Comparison of ENCODE assay signal across 27 cellular contexts in the genomic region with DNA sequence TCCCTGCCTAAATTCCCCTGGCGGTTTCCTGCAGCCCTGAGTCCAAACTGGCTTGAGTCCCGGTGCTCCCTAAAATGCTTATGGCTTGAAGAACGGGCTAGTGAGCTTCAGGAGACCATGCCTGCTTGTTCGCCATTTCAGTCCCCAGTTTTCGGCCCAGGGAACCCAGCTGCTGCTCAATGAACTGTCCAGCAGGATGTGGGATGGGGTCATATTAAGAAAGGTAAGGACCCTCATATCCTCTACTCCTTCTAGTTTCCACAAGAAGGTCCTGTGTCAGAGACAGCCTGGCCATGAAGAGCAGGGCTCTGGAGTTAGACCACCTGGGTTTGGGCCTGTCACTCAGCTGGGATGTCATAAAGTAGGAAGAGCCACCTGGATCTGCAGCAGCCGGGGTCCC.
"Had no signal": no experiment of that assay in that cellular context is flagged by ENCODE, and none has a peak within 500 bp of the region (broad histone marks: within the 10 kb centered on the region; RNA-seq: fewer than 3 reads in every experiment).

No MANE protein-coding gene starts in this region.

- H3K4me3 ChIP-seq: adrenal gland, cardiac muscle cell, left lung, lung, mucosa of descending colon, smooth muscle cell, suprapubic skin had no signal

- H3K4me1 ChIP-seq: left lung had no signal

- DNase-seq: activated CD4-positive, alpha-beta T cell treated with anti-CD3 and anti-CD28 coated beads for 36 hours; activated CD4-positive, alpha-beta T cell treated with anti-CD3 and anti-CD28 coated beads, Interleukin-2, amount 50 U/mL, for 4 hours; activated CD4-positive, CD25-positive, alpha-beta regulatory T cell; activated CD8-positive, alpha-beta memory T cell treated with anti-CD3 and anti-CD28 coated beads, Interleukin-2, amount 50 U/mL, for 4 hours; activated effector memory CD4-positive, alpha-beta T cell treated with anti-CD3 and anti-CD28 coated beads, Interleukin-2, amount 50 U/mL, for 16 hours; activated naive CD4-positive, alpha-beta T cell treated with anti-CD3 and anti-CD28 coated beads for 36 hours; activated naive CD8-positive, alpha-beta T cell treated with anti-CD3 and anti-CD28 coated beads for 36 hours; activated T-cell treated with anti-CD3 and anti-CD28 coated beads, Interleukin-2, amount 50 U/mL, for 1 hour; adrenal gland; aorta; cortex of kidney; effector memory CD8-positive, alpha-beta T cell; foreskin keratinocyte; left lung; mucosa of descending colon; stimulated activated CD4-positive, alpha-beta T cell treated with anti-CD3 and anti-CD28 coated beads, Interleukin-1b, Interleukin-23, amount 100 ng/mL, for 48 hours; stimulated activated CD4-positive, alpha-beta T cell treated with anti-CD3 and anti-CD28 coated beads, Interleukin-4, amount 100 ng/mL, for 4 hours; stimulated activated CD8-positive, alpha-beta memory T cell treated with anti-CD3 and anti-CD28 coated beads, Interleukin-4, amount 100 ng/mL, for 48 hours; stimulated activated naive CD8-positive, alpha-beta T cell treated with anti-CD3 and anti-CD28 coated beads, Interleukin-15, amount 100 ng/mL, for 72 hours; trophoblast cell had no signal

- ATAC-seq: activated CD4-positive, alpha-beta T cell treated with anti-CD3 and anti-CD28 coated beads for 36 hours; effector memory CD8-positive, alpha-beta T cell; foreskin keratinocyte; left lung; mucosa of descending colon; sciatic nerve; stimulated activated memory B cell treated with anti-CD40 and anti-IgM and Interleukin-4, amounts not matched to agents 10 μg/mL and 1 μg/mL and 100 μg/mL, for 72 hours; stimulated activated naive CD8-positive, alpha-beta T cell treated with anti-CD3 and anti-CD28 coated beads, Interleukin-15, amount 100 ng/mL, for 72 hours had no signal

- H3K4me2 ChIP-seq: smooth muscle cell had no signal

- H3K36me3 ChIP-seq: neutrophil had no signal

- H3K27me3 ChIP-seq: adrenal gland, cardiac muscle cell, foreskin keratinocyte, left lung, neutrophil, suprapubic skin had no signal

- H3K27ac ChIP-seq: adrenal gland, cardiac muscle cell, foreskin keratinocyte, left lung, neutrophil, suprapubic skin had no signal

- H3K9me3 ChIP-seq: adrenal gland, left lung, mucosa of descending colon, neutrophil, suprapubic skin had no signal
